ENCODE assay signal across 38 cellular contexts in genomic region chr4:105952596-105952995, GRCh38. TPM values are rescaled to one million over a fixed set of nuclear protein-coding genes. Genes with fewer than 3 reads are reported as not detected.
"Had no signal": no experiment of that assay in that cellular context is flagged by ENCODE, and none has a peak within 500 bp of the region (broad histone marks: within the 10 kb centered on the region; RNA-seq: fewer than 3 reads in every experiment).

No MANE protein-coding gene starts in this region.

- H3K27me3 Mint-ChIP-seq: activated B cell treated with CpG ODN at 0.5 μM for 24 hours; activated naive CD4-positive, alpha-beta T cell treated with anti-CD3 and anti-CD28 coated beads, Interleukin-2, amount 10 ng/mL, durations not matched to agents 7 days and 5 days; brain; central memory CD8-positive, alpha-beta T cell had no signal

- H3K27me3 ChIP-seq: ascending aorta, cardiac muscle cell had no signal

- H3K4me1 Mint-ChIP-seq: activated B cell treated with CpG ODN at 0.5 μM for 24 hours; activated CD4-positive, alpha-beta T cell treated with anti-CD3 and anti-CD28 coated beads for 36 hours; activated naive CD4-positive, alpha-beta T cell treated with anti-CD3 and anti-CD28 coated beads, Interleukin-2, amount 10 ng/mL, durations not matched to agents 7 days and 5 days; activated naive CD4-positive, alpha-beta T cell treated with anti-CD3 and anti-CD28 coated beads, Interleukin-2, amount 50 U/mL, for 24 hours; activated naive CD8-positive, alpha-beta T cell treated with anti-CD3 and anti-CD28 coated beads, Interleukin-2, amount 10 ng/mL, durations not matched to agents 7 days and 5 days; activated naive CD8-positive, alpha-beta T cell treated with anti-CD3 and anti-CD28 coated beads, Interleukin-2, amount 50 U/mL, for 24 hours; activated T-helper 17 cell treated with anti-CD3 and anti-CD28 coated beads, Interleukin-2, amount 50 U/mL, for 72 hours; central memory CD8-positive, alpha-beta T cell had no signal

- DNase-seq: activated B cell treated with CpG ODN at 0.5 μM for 24 hours; activated CD4-positive, alpha-beta memory T cell treated with anti-CD3 and anti-CD28 coated beads for 36 hours; activated CD4-positive, alpha-beta T cell treated with anti-CD3 and anti-CD28 coated beads for 1 hour; activated CD4-positive, alpha-beta T cell treated with anti-CD3 and anti-CD28 coated beads for 36 hours; activated CD4-positive, alpha-beta T cell treated with anti-CD3 and anti-CD28 coated beads for 48 hours; activated CD4-positive, alpha-beta T cell treated with anti-CD3 and anti-CD28 coated beads, Interleukin-2, amount 50 U/mL, for 1 hour; activated CD4-positive, alpha-beta T cell treated with anti-CD3 and anti-CD28 coated beads, Interleukin-2, amount 50 U/mL, for 4 hours; activated CD8-positive, alpha-beta memory T cell treated with anti-CD3 and anti-CD28 coated beads, Interleukin-2, amount 50 U/mL, for 4 hours; activated CD8-positive, alpha-beta T cell treated with anti-CD3 and anti-CD28 coated beads for 36 hours; activated gamma-delta T cell; activated naive CD4-positive, alpha-beta T cell treated with anti-CD3 and anti-CD28 coated beads, Interleukin-2, amount 10 ng/mL, durations not matched to agents 7 days and 5 days; activated naive CD4-positive, alpha-beta T cell treated with Interleukin-2 at 50 U/mL for 16 hours; activated naive CD8-positive, alpha-beta T cell treated with anti-CD3 and anti-CD28 coated beads, Interleukin-2, amount 10 ng/mL, durations not matched to agents 7 days and 5 days; activated naive CD8-positive, alpha-beta T cell treated with anti-CD3 and anti-CD28 coated beads, Interleukin-2, amount 50 U/mL, for 24 hours; activated T-cell treated with anti-CD3 and anti-CD28 coated beads for 4 hours; activated T-cell treated with anti-CD3 and anti-CD28 coated beads, Interleukin-2, amount 50 U/mL, for 1 hour; activated T-cell treated with anti-CD3 and anti-CD28 coated beads, Interleukin-2, amount 50 U/mL, for 4 hours; activated T-cell treated with anti-CD3 and anti-CD28 coated beads, Interleukin-2, amount 50 U/mL, for 72 hours; amygdala; anterior cingulate cortex; caudate nucleus; cerebellar nuclear complex; SW 1271; T-helper 1 cell; T-helper 2 cell; T-helper 9 cell; WERI-Rb-1 had no signal

- H3K27ac ChIP-seq: cardiac muscle cell, WERI-Rb-1 had no signal

- H3K9me3 ChIP-seq: ascending aorta had no signal

- H3K4me3 ChIP-seq: ascending aorta, cardiac muscle cell had no signal

- H3K36me3 Mint-ChIP-seq: activated CD4-positive, alpha-beta memory T cell treated with anti-CD3 and anti-CD28 coated beads for 36 hours; activated naive CD4-positive, alpha-beta T cell treated with anti-CD3 and anti-CD28 coated beads, Interleukin-2, amount 10 ng/mL, durations not matched to agents 7 days and 5 days; activated naive CD4-positive, alpha-beta T cell treated with anti-CD3 and anti-CD28 coated beads, Interleukin-2, amount 50 U/mL, for 24 hours; activated naive CD8-positive, alpha-beta T cell; activated naive CD8-positive, alpha-beta T cell treated with anti-CD3 and anti-CD28 coated beads, Interleukin-2, amount 10 ng/mL, durations not matched to agents 7 days and 5 days; brain had no signal

- H3K4me3 Mint-ChIP-seq: activated B cell treated with CpG ODN at 0.5 μM for 24 hours; activated CD4-positive, alpha-beta memory T cell treated with anti-CD3 and anti-CD28 coated beads for 36 hours; activated CD4-positive, alpha-beta T cell treated with anti-CD3 and anti-CD28 coated beads for 36 hours; activated CD8-positive, alpha-beta T cell treated with anti-CD3 and anti-CD28 coated beads for 36 hours; activated naive CD4-positive, alpha-beta T cell treated with anti-CD3 and anti-CD28 coated beads, Interleukin-2, amount 10 ng/mL, durations not matched to agents 7 days and 5 days; activated naive CD4-positive, alpha-beta T cell treated with anti-CD3 and anti-CD28 coated beads, Interleukin-2, amount 50 U/mL, for 24 hours; activated naive CD8-positive, alpha-beta T cell; activated naive CD8-positive, alpha-beta T cell treated with anti-CD3 and anti-CD28 coated beads, Interleukin-2, amount 10 ng/mL, durations not matched to agents 7 days and 5 days; activated naive CD8-positive, alpha-beta T cell treated with anti-CD3 and anti-CD28 coated beads, Interleukin-2, amount 50 U/mL, for 24 hours; activated T-cell treated with anti-CD3 and anti-CD28 coated beads, Interleukin-2, amount 50 U/mL, for 4 hours; activated T-cell treated with anti-CD3 and anti-CD28 coated beads, Interleukin-2, amount 50 U/mL, for 72 hours; activated T-helper 1 cell treated with anti-CD3 and anti-CD28 coated beads, Interleukin-12 subunit alpha, Interleukin-12 subunit beta, Interleukin-2, Interleukin-4 antibody, amounts not matched to agents 30 ng/mL and 10 ng/mL and 1 ng/mL, durations not matched to agents 14 hours and 24 hours and 36 hours; activated T-helper 17 cell treated with anti-CD3 and anti-CD28 coated beads, Interleukin-2, amount 50 U/mL, for 72 hours; brain; central memory CD8-positive, alpha-beta T cell; T-helper 1 cell treated with Interleukin-12 subunit alpha and Interleukin-12 subunit beta and Interleukin-4 antibody, amounts not matched to agents 30 μg/mL and 1 μg/mL, for 36 hours; T-helper 2 cell treated with Interferon-gamma antibody and Interleukin-4, amounts not matched to agents 5 μg/mL and 100 μg/mL, for 36 hours had no signal

- H3K27ac Mint-ChIP-seq: activated B cell treated with CpG ODN at 0.5 μM for 24 hours; activated CD4-positive, alpha-beta memory T cell treated with anti-CD3 and anti-CD28 coated beads for 36 hours; activated CD4-positive, alpha-beta T cell treated with anti-CD3 and anti-CD28 coated beads for 36 hours; activated CD8-positive, alpha-beta T cell treated with anti-CD3 and anti-CD28 coated beads for 36 hours; activated naive CD4-positive, alpha-beta T cell treated with anti-CD3 and anti-CD28 coated beads, Interleukin-2, amount 10 ng/mL, durations not matched to agents 7 days and 5 days; activated naive CD4-positive, alpha-beta T cell treated with anti-CD3 and anti-CD28 coated beads, Interleukin-2, amount 50 U/mL, for 24 hours; activated naive CD8-positive, alpha-beta T cell; activated naive CD8-positive, alpha-beta T cell treated with anti-CD3 and anti-CD28 coated beads, Interleukin-2, amount 10 ng/mL, durations not matched to agents 7 days and 5 days; activated naive CD8-positive, alpha-beta T cell treated with anti-CD3 and anti-CD28 coated beads, Interleukin-2, amount 50 U/mL, for 24 hours; activated T-cell treated with anti-CD3 and anti-CD28 coated beads, Interleukin-2, amount 50 U/mL, for 72 hours; activated T-helper 1 cell treated with anti-CD3 and anti-CD28 coated beads, Interleukin-12 subunit alpha, Interleukin-12 subunit beta, Interleukin-2, Interleukin-4 antibody, amounts not matched to agents 30 ng/mL and 10 ng/mL and 1 ng/mL, durations not matched to agents 14 hours and 24 hours and 36 hours; activated T-helper 17 cell treated with anti-CD3 and anti-CD28 coated beads, Interleukin-2, amount 50 U/mL, for 72 hours; brain; T-helper 1 cell treated with Interleukin-12 subunit alpha and Interleukin-12 subunit beta and Interleukin-4 antibody, amounts not matched to agents 30 μg/mL and 1 μg/mL, for 36 hours; T-helper 2 cell treated with Interferon-gamma antibody and Interleukin-4, amounts not matched to agents 5 μg/mL and 100 μg/mL, for 36 hours had no signal

- H3K36me3 ChIP-seq: cardiac muscle cell, WERI-Rb-1 had no signal

- H3K9me3 Mint-ChIP-seq: activated CD4-positive, alpha-beta memory T cell treated with anti-CD3 and anti-CD28 coated beads for 36 hours; activated naive CD4-positive, alpha-beta T cell treated with anti-CD3 and anti-CD28 coated beads, Interleukin-2, amount 10 ng/mL, durations not matched to agents 7 days and 5 days; activated naive CD4-positive, alpha-beta T cell treated with anti-CD3 and anti-CD28 coated beads, Interleukin-2, amount 50 U/mL, for 24 hours; activated naive CD8-positive, alpha-beta T cell treated with anti-CD3 and anti-CD28 coated beads, Interleukin-2, amount 10 ng/mL, durations not matched to agents 7 days and 5 days; activated T-cell treated with anti-CD3 and anti-CD28 coated beads, Interleukin-2, amount 50 U/mL, for 72 hours; activated T-helper 1 cell treated with anti-CD3 and anti-CD28 coated beads, Interleukin-12 subunit alpha, Interleukin-12 subunit beta, Interleukin-2, Interleukin-4 antibody, amounts not matched to agents 30 ng/mL and 10 ng/mL and 1 ng/mL, durations not matched to agents 14 hours and 24 hours and 36 hours; activated T-helper 17 cell treated with anti-CD3 and anti-CD28 coated beads, Interleukin-2, amount 50 U/mL, for 72 hours; central memory CD8-positive, alpha-beta T cell; T-helper 1 cell treated with Interleukin-12 subunit alpha and Interleukin-12 subunit beta and Interleukin-4 antibody, amounts not matched to agents 30 μg/mL and 1 μg/mL, for 36 hours; T-helper 2 cell treated with Interferon-gamma antibody and Interleukin-4, amounts not matched to agents 5 μg/mL and 100 μg/mL, for 36 hours had no signal

- ATAC-seq: activated CD4-positive, alpha-beta T cell treated with anti-CD3 and anti-CD28 coated beads for 36 hours; activated CD8-positive, alpha-beta T cell treated with anti-CD3 and anti-CD28 coated beads for 36 hours; activated naive CD8-positive, alpha-beta T cell treated with anti-CD3 and anti-CD28 coated beads, Interleukin-2, amount 50 U/mL, for 24 hours; activated T-cell treated with anti-CD3 and anti-CD28 coated beads, Interleukin-2, amount 50 U/mL, for 4 hours; activated T-cell treated with anti-CD3 and anti-CD28 coated beads, Interleukin-2, amount 50 U/mL, for 72 hours; activated T-helper 17 cell treated with anti-CD3 and anti-CD28 coated beads, Interleukin-2, amount 50 U/mL, for 72 hours had no signal

RNA-seq across cellular contexts. Expression of gene NPNT, which starts 57.3 kb away (rescaled TPM):
- total RNA-seq: activated B cell treated with CpG ODN at 0.5 μM for 24 hours; activated CD4-positive, alpha-beta memory T cell treated with anti-CD3 and anti-CD28 coated beads for 36 hours; activated CD4-positive, alpha-beta T cell treated with anti-CD3 and anti-CD28 coated beads for 36 hours; activated CD8-positive, alpha-beta memory T cell treated with anti-CD3 and anti-CD28 coated beads for 36 hours; activated CD8-positive, alpha-beta T cell treated with anti-CD3 and anti-CD28 coated beads for 36 hours; activated naive CD8-positive, alpha-beta T cell treated with anti-CD3 and anti-CD28 coated beads, Interleukin-2, amount 10 ng/mL, durations not matched to agents 7 days and 5 days; activated T-helper 1 cell treated with anti-CD3 and anti-CD28 coated beads, Interleukin-12 subunit alpha, Interleukin-12 subunit beta, Interleukin-2, Interleukin-4 antibody, amounts not matched to agents 30 ng/mL and 10 ng/mL and 1 ng/mL, durations not matched to agents 14 hours and 24 hours and 36 hours; activated T-helper 17 cell treated with anti-CD3 and anti-CD28 coated beads, Interleukin-2, amount 50 U/mL, for 72 hours had no signal
